ENCODE assay signal across 27 cellular contexts in the genomic region with DNA sequence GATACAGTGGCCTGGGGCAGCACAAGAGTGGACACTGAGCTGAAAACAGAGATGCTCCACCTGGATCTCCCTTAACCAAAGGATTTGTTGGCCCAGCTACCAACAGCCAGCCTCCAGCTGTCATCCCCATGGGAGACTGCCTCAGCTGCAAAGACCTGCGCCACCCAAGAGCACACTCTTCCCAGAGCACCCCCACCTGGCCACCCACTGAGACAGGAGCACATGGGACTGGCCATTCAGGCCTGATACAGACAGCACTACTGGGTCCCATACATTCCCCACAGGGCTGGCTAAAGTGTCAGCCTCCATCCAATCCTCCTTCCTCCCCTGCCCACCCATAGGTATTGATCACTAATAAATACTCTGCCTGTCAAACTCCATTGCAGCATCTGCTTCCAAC.
"Had no signal": no experiment of that assay in that cellular context is flagged by ENCODE, and none has a peak within 500 bp of the region (broad histone marks: within the 10 kb centered on the region; RNA-seq: fewer than 3 reads in every experiment).

No MANE protein-coding gene starts in this region.

- H3K4me1 Mint-ChIP-seq: stimulated activated naive B cell treated with anti-CD40 and anti-IgM and Interleukin-4, amounts not matched to agents 10 μg/mL and 1 μg/mL and 100 μg/mL, for 72 hours had no signal

- H3K27me3 Mint-ChIP-seq: naive B cell; stimulated activated naive B cell treated with anti-CD40 and anti-IgM and Interleukin-4, amounts not matched to agents 10 μg/mL and 1 μg/mL and 100 μg/mL, for 72 hours had no signal

- DNase-seq: kidney; left colon; left lung; lower lobe of right lung; mammary epithelial cell; mesenchymal stem cell; naive B cell; natural killer cell; nephron progenitor cell; ovary; right lobe of liver; stimulated activated CD4-positive, alpha-beta T cell treated with anti-CD3 and anti-CD28 coated beads, Interleukin-12 subunit alpha, Interleukin-12 subunit beta, amount 100 ng/mL, for 4 hours; stimulated activated CD4-positive, alpha-beta T cell treated with anti-CD3 and anti-CD28 coated beads, Interleukin-15, amount 100 ng/mL, for 24 hours; stimulated activated CD4-positive, alpha-beta T cell treated with anti-CD3 and anti-CD28 coated beads, Interleukin-2, amount 100 ng/mL, for 24 hours; stimulated activated CD4-positive, alpha-beta T cell treated with anti-CD3 and anti-CD28 coated beads, Interleukin-4, amount 100 ng/mL, for 1 hour; stimulated activated naive B cell treated with anti-CD40 and anti-IgM and Interleukin-4, amounts not matched to agents 10 μg/mL and 1 μg/mL and 100 μg/mL, for 72 hours; stimulated activated naive CD8-positive, alpha-beta T cell treated with anti-CD3 and anti-CD28 coated beads, Interleukin-15, Interleukin-2, amounts not matched to agents 100 U/mL and 50 U/mL, for 24 hours; stomach; testis; thyroid gland; transverse colon; upper lobe of left lung had no signal

- H3K4me3 Mint-ChIP-seq: mesothelial cell of epicardium; naive B cell; natural killer cell; nephron progenitor cell; neural progenitor cell; stimulated activated naive B cell treated with anti-CD40 and anti-IgM and Interleukin-4, amounts not matched to agents 10 μg/mL and 1 μg/mL and 100 μg/mL, for 72 hours had no signal

- H3K9me3 ChIP-seq: left lung, lower lobe of right lung, ovary, right atrium auricular region, right lobe of liver, stomach, testis, thyroid gland, transverse colon, upper lobe of left lung, vagina had no signal

- ATAC-seq: left colon; left lung; lower lobe of right lung; natural killer cell; right lobe of liver; stimulated activated naive B cell treated with anti-CD40 and anti-IgM and Interleukin-4, amounts not matched to agents 10 μg/mL and 1 μg/mL and 100 μg/mL, for 72 hours; stimulated activated naive CD8-positive, alpha-beta T cell treated with anti-CD3 and anti-CD28 coated beads, Interleukin-15, Interleukin-2, amounts not matched to agents 100 U/mL and 50 U/mL, for 24 hours had no signal

- H3K27ac Mint-ChIP-seq: mesothelial cell of epicardium; naive B cell; natural killer cell; nephron progenitor cell; neural progenitor cell; progenitor cell of endocrine pancreas; stimulated activated naive B cell treated with anti-CD40 and anti-IgM and Interleukin-4, amounts not matched to agents 10 μg/mL and 1 μg/mL and 100 μg/mL, for 72 hours had no signal

- H3K36me3 Mint-ChIP-seq: mesothelial cell of epicardium, naive B cell, natural killer cell had no signal
